ENCODE assay signal across 9 cellular contexts in genomic region chr10:18104223-18104872, GRCh38. TPM values are rescaled to one million over a fixed set of nuclear protein-coding genes. Genes with fewer than 3 reads are reported as not detected.
DNase-seq lines count a peak whose midpoint lies in the region; ATAC-seq, FAIRE-seq and TF ChIP-seq lines count a peak whose summit lies in the region.
"Had no signal": no experiment of that assay in that cellular context is flagged by ENCODE, and none has a peak within 500 bp of the region (broad histone marks: within the 10 kb centered on the region; RNA-seq: fewer than 3 reads in every experiment).

No MANE protein-coding gene starts in this region.

- no peaks in the 10 kb centered on the region for H3K36me3 Mint-ChIP-seq in activated CD4-positive, alpha-beta memory T cell treated with anti-CD3 and anti-CD28 coated beads for 36 hours
- H3K36me3 Mint-ChIP-seq in natural killer cell treated with Interleukin-12 subunit alpha and Interleukin-12 subunit beta and Interleukin-15 and Interleukin-18, amount 100 ng/mL, for 72 hours, result no peaks in the 10 kb centered on the region

- H3K4me3 Mint-ChIP-seq in activated CD4-positive, alpha-beta memory T cell treated with anti-CD3 and anti-CD28 coated beads for 36 hours, result no peak overlapping the region
- no peak overlapping the region for H3K4me3 Mint-ChIP-seq in natural killer cell treated with Interleukin-12 subunit alpha and Interleukin-12 subunit beta and Interleukin-15 and Interleukin-18, amount 100 ng/mL, for 72 hours
- H3K4me3 Mint-ChIP-seq: dendritic cell treated with granulocyte-macrophage colony-stimulating factor and Interleukin-4, amounts not matched to agents 40 ng/mL and 50 ng/mL, for 4 days had no signal

- no peak overlapping the region for H2AFZ ChIP-seq in MM.1S (ENCODE audit: low read length)

- no peaks in the 10 kb centered on the region for H3K4me1 Mint-ChIP-seq in activated CD4-positive, alpha-beta memory T cell treated with anti-CD3 and anti-CD28 coated beads for 36 hours (ENCODE audit: low read depth)
- H3K4me1 Mint-ChIP-seq in natural killer cell treated with Interleukin-12 subunit alpha and Interleukin-12 subunit beta and Interleukin-15 and Interleukin-18, amount 100 ng/mL, for 72 hours (ENCODE audit: low read depth in 2 of 2), result no peaks in the 10 kb centered on the region

- H3K4me2 ChIP-seq in MM.1S (ENCODE audit: low read depth, low read length), result no peak overlapping the region

- DNase-seq in NCI-H82 (lab: John Stamatoyannopoulos, UW) (peak; percentile 61), NCI-H82 treated with DMSO at 0.1 percent for 48 hours (lab: John Stamatoyannopoulos, UW; ENCODE audit: unreplicated experiment) (no peak), MM.1S (peak; percentile 28), esophagus squamous epithelium (lab: John Stamatoyannopoulos, UW) (no peak), urothelium cell line (ENCODE audit: low spot score) (peak; percentile 41)
- peak; percentile 42 for DNase-seq in activated CD4-positive, alpha-beta memory T cell treated with anti-CD3 and anti-CD28 coated beads for 36 hours
- DNase-seq in natural killer cell treated with Interleukin-12 subunit alpha and Interleukin-12 subunit beta and Interleukin-15 and Interleukin-18, amount 100 ng/mL, for 72 hours (ENCODE audit: low spot score), result peak; percentile 62

- no peak for ATAC-seq in natural killer cell treated with Interleukin-12 subunit alpha and Interleukin-12 subunit beta and Interleukin-15 and Interleukin-18, amount 100 ng/mL, for 72 hours
- ATAC-seq in HG02938 (IDR thresholded peaks at IDR 0.05; ENCODE audit: unreplicated experiment), result no peak

- CTCF ChIA-PET in activated CD4-positive, alpha-beta memory T cell treated with anti-CD3 and anti-CD28 coated beads for 36 hours (lab: Charles Lee), result interaction anchor here (0.8 kb wide), 1 partner anchor 65 kb away, joined by 3 read pairs; no protein-coding TSS in a partner anchor

- H3K79me2 ChIP-seq in MM.1S (ENCODE audit: low read length), result no peaks in the 10 kb centered on the region

- H3K4me3 ChIP-seq in MM.1S (ENCODE audit: low read length) (no peak overlapping the region), esophagus squamous epithelium (no peak overlapping the region)

- 62 to 66% methylated on average over 10 of the region's 10 CpGs for WGBS in esophagus squamous epithelium, 2 donors

- no peaks in the 10 kb centered on the region for H3K27me3 Mint-ChIP-seq in activated CD4-positive, alpha-beta memory T cell treated with anti-CD3 and anti-CD28 coated beads for 36 hours
- peaks cover 6 to 13% of the 10 kb centered on the region in 2 donors for H3K27me3 Mint-ChIP-seq in natural killer cell treated with Interleukin-12 subunit alpha and Interleukin-12 subunit beta and Interleukin-15 and Interleukin-18, amount 100 ng/mL, for 72 hours
- H3K27me3 Mint-ChIP-seq: dendritic cell treated with granulocyte-macrophage colony-stimulating factor and Interleukin-4, amounts not matched to agents 40 ng/mL and 50 ng/mL, for 4 days had no signal

- POLR2A ChIA-PET in activated CD4-positive, alpha-beta memory T cell treated with anti-CD3 and anti-CD28 coated beads for 36 hours (lab: Charles Lee), result no interaction called here

- H3K9me3 ChIP-seq in MM.1S (replicated peaks; ENCODE audit: insufficient read depth, low read length), result no peaks in the 10 kb centered on the region
- no peaks in the 10 kb centered on the region for H3K9me3 ChIP-seq in esophagus squamous epithelium

- TF ChIP-seq POLR2A in esophagus squamous epithelium (IDR thresholded peaks at IDR 0.05), result no peak

- no peak overlapping the region for H3K27ac Mint-ChIP-seq in activated CD4-positive, alpha-beta memory T cell treated with anti-CD3 and anti-CD28 coated beads for 36 hours
- H3K27ac Mint-ChIP-seq in natural killer cell treated with Interleukin-12 subunit alpha and Interleukin-12 subunit beta and Interleukin-15 and Interleukin-18, amount 100 ng/mL, for 72 hours, result no peak overlapping the region
- H3K27ac Mint-ChIP-seq: dendritic cell treated with granulocyte-macrophage colony-stimulating factor and Interleukin-4, amounts not matched to agents 40 ng/mL and 50 ng/mL, for 4 days had no signal

- H3K27ac ChIP-seq in MM.1S (ENCODE audit: low read length) (no peak overlapping the region), esophagus squamous epithelium (no peak overlapping the region)

- peak; percentile 32 for FAIRE-seq in urothelium cell line (lab: Jason Lieb, UNC)

- H3K36me3 ChIP-seq in MM.1S (replicated peaks; ENCODE audit: insufficient read depth, low read length), result no peaks in the 10 kb centered on the region
- H3K36me3 ChIP-seq in esophagus squamous epithelium, result no peaks in the 10 kb centered on the region

- no peaks in the 10 kb centered on the region for H3K4me1 ChIP-seq in MM.1S (ENCODE audit: low read length)
- H3K4me1 ChIP-seq in esophagus squamous epithelium, result no peaks in the 10 kb centered on the region

- H3K27me3 ChIP-seq in MM.1S (replicated peaks; ENCODE audit: insufficient read depth, low read length) (no peaks in the 10 kb centered on the region), esophagus squamous epithelium (no peaks in the 10 kb centered on the region)

- no peak overlapping the region for H3K9ac ChIP-seq in MM.1S (ENCODE audit: low read length)

- no peaks in the 10 kb centered on the region for H4K20me1 ChIP-seq in MM.1S (ENCODE audit: insufficient read depth, low read length)

- H3F3A ChIP-seq in MM.1S (ENCODE audit: insufficient read depth, low read length), result no peaks in the 10 kb centered on the region

- H3K9me2 ChIP-seq in MM.1S (replicated peaks; ENCODE audit: insufficient read depth, low read length), result no peaks in the 10 kb centered on the region

- H3K9me3 Mint-ChIP-seq in activated CD4-positive, alpha-beta memory T cell treated with anti-CD3 and anti-CD28 coated beads for 36 hours, result no peaks in the 10 kb centered on the region
- no peaks in the 10 kb centered on the region for H3K9me3 Mint-ChIP-seq in natural killer cell treated with Interleukin-12 subunit alpha and Interleukin-12 subunit beta and Interleukin-15 and Interleukin-18, amount 100 ng/mL, for 72 hours
- H3K9me3 Mint-ChIP-seq: dendritic cell treated with granulocyte-macrophage colony-stimulating factor and Interleukin-4, amounts not matched to agents 40 ng/mL and 50 ng/mL, for 4 days had no signal

- TF ChIP-seq CTCF in MM.1S (IDR thresholded peaks at IDR 0.05; ENCODE audit: low read length) (peak; percentile 69), esophagus squamous epithelium (IDR thresholded peaks at IDR 0.05) (peak in 5 of 6 experiments; percentile 28 to 56 (median 53))

- intact Hi-C loops in activated CD4-positive, alpha-beta memory T cell treated with anti-CD3 and anti-CD28 coated beads for 36 hours (cut with micrococcal nuclease), result loop anchor here (1.0 kb wide), 1 partner anchor 497 kb away; no protein-coding TSS in a partner anchor
- intact Hi-C loops in esophagus squamous epithelium (cut with DNase I), result loop anchor here (10.0 kb wide), 1 partner anchor 500 kb away; no protein-coding TSS in a partner anchor

RNA-seq across cellular contexts. Expression of gene CACNB2, which starts 35.9 kb away (rescaled TPM):
- not detected for total RNA-seq in activated CD4-positive, alpha-beta memory T cell treated with anti-CD3 and anti-CD28 coated beads for 36 hours
- total RNA-seq in esophagus squamous epithelium, result 10 to 100 TPM in 1 of 4 donors, 1 to 10 TPM in 2, under 1 TPM in 1; 0.91 to 37.0 (median 5.7) TPM
- not detected for total RNA-seq in natural killer cell treated with Interleukin-12 subunit alpha and Interleukin-12 subunit beta and Interleukin-15 and Interleukin-18, amount 100 ng/mL, for 72 hours

Comparison
In these comparisons a context has a peak if more than half of its experiments do, and no peak if none do; other contexts are left out.
1. DNase-seq: peak in NCI-H82 (single experiment), MM.1S (single experiment), activated CD4-positive, alpha-beta memory T cell treated with anti-CD3 and anti-CD28 coated beads for 36 hours (single experiment), natural killer cell treated with Interleukin-12 subunit alpha and Interleukin-12 subunit beta and Interleukin-15 and Interleukin-18, amount 100 ng/mL, for 72 hours (single experiment) and urothelium cell line (single experiment); none in NCI-H82 treated with DMSO at 0.1 percent for 48 hours (single experiment) and esophagus squamous epithelium (single experiment).